In the genomic region with DNA sequence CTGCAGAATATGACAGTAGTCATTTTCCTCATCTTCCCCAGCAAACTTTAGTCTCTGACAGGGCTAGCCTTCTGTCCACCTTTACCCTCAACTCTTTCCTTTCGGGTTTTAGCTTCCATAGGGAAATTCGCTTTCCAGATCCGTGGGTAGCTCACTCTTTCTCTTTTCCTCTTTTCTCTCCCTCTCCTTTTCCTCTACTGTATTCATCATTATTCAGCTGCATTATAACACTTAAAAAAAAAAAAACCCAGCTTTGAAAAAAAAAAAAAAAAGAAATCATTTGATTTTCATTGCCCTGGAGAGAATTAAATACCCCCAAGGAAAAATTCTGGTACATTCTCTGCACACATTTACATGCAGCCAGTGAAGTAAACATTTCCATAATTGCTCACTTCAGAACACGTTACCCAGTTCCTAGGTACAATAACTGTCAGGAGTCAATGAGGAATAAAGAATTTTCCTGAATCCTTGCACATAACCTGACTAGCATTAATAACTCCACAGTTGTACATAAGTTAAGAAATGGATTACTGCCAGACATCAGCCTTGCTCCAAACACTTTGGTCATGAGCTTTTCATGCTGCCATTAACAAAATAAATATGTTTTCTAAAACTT, we compare ENCODE assay signal across 17 cellular contexts.
DNase-seq lines count a peak whose midpoint lies in the region; ATAC-seq and TF ChIP-seq lines count a peak whose summit lies in the region.
"Had no signal": no experiment of that assay in that cellular context is flagged by ENCODE, and none has a peak within 500 bp of the region (broad histone marks: within the 10 kb centered on the region; RNA-seq: fewer than 3 reads in every experiment).

No MANE protein-coding gene starts in this region.

- H3K27ac ChIP-seq in HEK293 (ENCODE audit: extremely low read depth, low read depth, low read length), result no peak overlapping the region
- H3K27ac ChIP-seq in SK-N-SH (ENCODE audit: low read depth in 2 of 2, low read length in 1 of 2), result peak overlapping the region in 1 of 2 experiments; percentile 92; a peak in 3 of 4 replicates
- H3K27ac ChIP-seq in hepatocyte, result no peak overlapping the region
- H3K27ac ChIP-seq: pancreas had no signal

- H3K9me2 ChIP-seq in SK-N-SH (no peaks in the 10 kb centered on the region), hepatocyte (replicated peaks; ENCODE audit: insufficient read depth) (no peaks in the 10 kb centered on the region)

- CTCF ChIA-PET in HEK293 (lab: Yijun Ruan, JAX), result interaction anchor here (0.6 to 0.9 kb wide), 2 partner anchors 9 to 22 kb away, joined by 3 read pairs; no protein-coding TSS in a partner anchor
- CTCF ChIA-PET in SK-N-SH (lab: Yijun Ruan, JAX), result interaction anchor here (0.6 to 1.4 kb wide), 3 partner anchors 9 to 60 kb away, joined by 3 to 4 read pairs (median 4); no protein-coding TSS in a partner anchor

- H3K79me2 ChIP-seq in SK-N-SH (ENCODE audit: insufficient read depth) (no peaks in the 10 kb centered on the region), hepatocyte (no peaks in the 10 kb centered on the region)

- TF ChIP-seq POLR2A in erythroblast (IDR thresholded peaks at IDR 0.05; ENCODE audit: low read length), result no peak

- H3K4me3 ChIP-seq in HEK293 (ENCODE audit: low read depth, low read length) (no peak overlapping the region), SK-N-SH (ENCODE audit: low read depth in 2 of 2, low read length in 1 of 2) (peak overlapping the region in 1 of 2 experiments; percentile 9; a peak in 1 of 4 replicates), hepatocyte (no peak overlapping the region), skeletal muscle satellite cell (ENCODE audit: low read length) (peak overlapping the region; percentile 38)
- H3K4me3 ChIP-seq: dorsolateral prefrontal cortex, pancreas had no signal

- ATAC-seq in HG03139 (IDR thresholded peaks at IDR 0.05; ENCODE audit: unreplicated experiment) (no peak), HG03039 (IDR thresholded peaks at IDR 0.05; ENCODE audit: unreplicated experiment) (no peak)
- ATAC-seq: activated naive CD8-positive, alpha-beta T cell treated with anti-CD3 and anti-CD28 coated beads, Interleukin-2, amount 50 U/mL, for 24 hours; HepG2 had no signal

- no peak for TF ChIP-seq EP300 in SK-N-SH (IDR thresholded peaks at IDR 0.05; ENCODE audit: borderline replicate concordance in 1 of 2, low read depth in 1 of 2, low read length in 1 of 2)

- no peak for TF ChIP-seq CTCF in HEK293 (tag by site-specific recombination; IDR thresholded peaks at IDR 0.05)
- no peak for TF ChIP-seq CTCF in SK-N-SH (IDR thresholded peaks at IDR 0.05)
- TF ChIP-seq CTCF in hepatocyte (IDR thresholded peaks at IDR 0.05; ENCODE audit: poor library complexity), result no peak

- peak overlapping the region; percentile 58; the same call in 1 of the 2 replicates for H3K9ac ChIP-seq in SK-N-SH
- peak overlapping the region; percentile 40 for H3K9ac ChIP-seq in skeletal muscle satellite cell (ENCODE audit: low read depth, low read length)

- H3K4me2 ChIP-seq in SK-N-SH (peak overlapping the region; percentile 70), hepatocyte (peak overlapping the region; percentile 31), skeletal muscle satellite cell (ENCODE audit: low read length) (peak overlapping the region; percentile 76)

- intact Hi-C loops in posterior vena cava (cut with DNase I), result loop anchor here in 1 of 2 donors (10.0 kb wide), 1 partner anchor 56 kb away; no protein-coding TSS in a partner anchor

- TF ChIP-seq RAD21 in SK-N-SH (IDR thresholded peaks at IDR 0.05; ENCODE audit: low read length), result no peak

- H3K4me1 ChIP-seq in HEK293 (ENCODE audit: control insufficient read depth, insufficient read depth, low read length) (peaks cover 23% of the 10 kb centered on the region), SK-N-SH (ENCODE audit: control insufficient read depth in 1 of 2, insufficient read depth in 2 of 2, low read depth in 1 of 2, low read length in 1 of 2) (peaks cover 12 to 32% of the 10 kb centered on the region in 2 experiments; a peak in 3 of 4 replicates), hepatocyte (ENCODE audit: insufficient read depth) (peaks cover 24% of the 10 kb centered on the region), skeletal muscle satellite cell (ENCODE audit: control insufficient read depth, insufficient read depth, low read length) (peaks cover 21% of the 10 kb centered on the region)
- H3K4me1 ChIP-seq: pancreas had no signal

- H3K36me3 ChIP-seq in HEK293 (ENCODE audit: control insufficient read depth in 2 of 2, insufficient read depth in 1 of 2, low read length in 2 of 2) (no peaks in the 10 kb centered on the region), SK-N-SH (replicated peaks in 1 of 2; ENCODE audit: control insufficient read depth in 1 of 2, insufficient read depth in 2 of 2, low read length in 1 of 2) (no peaks in the 10 kb centered on the region), hepatocyte (replicated peaks; ENCODE audit: insufficient read depth, low read depth) (no peaks in the 10 kb centered on the region), skeletal muscle satellite cell (ENCODE audit: insufficient read depth, low read length) (no peaks in the 10 kb centered on the region)
- H3K36me3 ChIP-seq: esophagus squamous epithelium, pancreas had no signal

- POLR2A ChIA-PET in HEK293 (lab: Yijun Ruan, JAX) (no interaction called here), SK-N-SH (lab: Yijun Ruan, JAX) (no interaction called here)

- H3K9me3 ChIP-seq in HEK293 (ENCODE audit: control insufficient read depth, insufficient read depth, low read depth, low read length), result no peaks in the 10 kb centered on the region
- H3K9me3 ChIP-seq in SK-N-SH, result no peaks in the 10 kb centered on the region
- H3K9me3 ChIP-seq in hepatocyte (ENCODE audit: low read depth), result no peaks in the 10 kb centered on the region
- H3K9me3 ChIP-seq in skeletal muscle satellite cell (replicated peaks; ENCODE audit: low read length), result no peaks in the 10 kb centered on the region
- H3K9me3 ChIP-seq: esophagus squamous epithelium, pancreas had no signal

- H2AFZ ChIP-seq in SK-N-SH (ENCODE audit: low read depth) (peak overlapping the region; percentile 6; the same call in 1 of the 2 replicates), hepatocyte (no peak overlapping the region)

- DNase-seq in SK-N-SH (no peak), hepatocyte (ENCODE audit: low spot score) (no peak), posterior vena cava (ENCODE audit: low spot score) (no peak), erythroblast (lab: John Stamatoyannopoulos, UW) (no peak)
- DNase-seq: activated naive CD8-positive, alpha-beta T cell treated with anti-CD3 and anti-CD28 coated beads, Interleukin-2, amount 50 U/mL, for 24 hours; dorsolateral prefrontal cortex; esophagus squamous epithelium; H9; immature natural killer cell; NCI-H146; pancreas; SW 1271 had no signal

- H3F3A ChIP-seq in SK-N-SH (replicated peaks; ENCODE audit: insufficient read depth), result peaks cover 18% of the 10 kb centered on the region

- WGBS in SK-N-SH (ENCODE audit: low lambda C conversion rate), result 75% methylated on average over 4 of the region's 4 CpGs
- 77% methylated on average over 4 of the region's 4 CpGs for WGBS in hepatocyte (ENCODE audit: low lambda C conversion rate, missing lambda C conversion rate)

- H4K20me1 ChIP-seq in SK-N-SH (ENCODE audit: insufficient read depth) (no peaks in the 10 kb centered on the region), hepatocyte (ENCODE audit: insufficient read depth, poor library complexity, severe bottlenecking) (no peaks in the 10 kb centered on the region)

- H3K27me3 ChIP-seq in SK-N-SH (ENCODE audit: insufficient read depth), result no peaks in the 10 kb centered on the region
- no peaks in the 10 kb centered on the region for H3K27me3 ChIP-seq in hepatocyte
- no peaks in the 10 kb centered on the region for H3K27me3 ChIP-seq in skeletal muscle satellite cell (ENCODE audit: control insufficient read depth, insufficient read depth, low read length)
- H3K27me3 ChIP-seq: dorsolateral prefrontal cortex, esophagus squamous epithelium had no signal

TF ChIP-seq in HEK293, 187 proteins besides CTCF, POLR2A, EP300 and RAD21 (continues in another document):
- TF ChIP-seq ZNF843 (tag by site-specific recombination; IDR thresholded peaks at IDR 0.05), result no peak
- TF ChIP-seq, protein P1, sequence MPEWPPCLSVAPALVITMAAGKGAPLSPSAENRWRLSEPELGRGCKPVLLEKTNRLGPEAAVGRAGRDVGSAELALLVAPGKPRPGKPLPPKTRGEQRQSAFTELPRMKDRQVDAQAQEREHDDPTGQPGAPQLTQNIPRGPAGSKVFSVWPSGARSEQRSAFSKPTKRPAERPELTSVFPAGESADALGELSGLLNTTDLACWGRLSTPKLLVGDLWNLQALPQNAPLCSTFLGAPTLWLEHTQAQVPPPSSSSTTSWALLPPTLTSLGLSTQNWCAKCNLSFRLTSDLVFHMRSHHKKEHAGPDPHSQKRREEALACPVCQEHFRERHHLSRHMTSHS (tag by site-specific recombination; IDR thresholded peaks at IDR 0.05), result no peak
- TF ChIP-seq YY1 (tag by site-specific recombination; IDR thresholded peaks at IDR 0.05), result no peak
- no peak for TF ChIP-seq ZNF777 (tag by site-specific recombination; IDR thresholded peaks at IDR 0.05; ENCODE audit: borderline replicate concordance)
- TF ChIP-seq ZNF561 (tag by site-specific recombination; IDR thresholded peaks at IDR 0.05; ENCODE audit: borderline replicate concordance), result no peak

TF ChIP-seq in SK-N-SH, 30 proteins besides CTCF, POLR2A, EP300 and RAD21 (continues in another document):
- TF ChIP-seq, protein P2, sequence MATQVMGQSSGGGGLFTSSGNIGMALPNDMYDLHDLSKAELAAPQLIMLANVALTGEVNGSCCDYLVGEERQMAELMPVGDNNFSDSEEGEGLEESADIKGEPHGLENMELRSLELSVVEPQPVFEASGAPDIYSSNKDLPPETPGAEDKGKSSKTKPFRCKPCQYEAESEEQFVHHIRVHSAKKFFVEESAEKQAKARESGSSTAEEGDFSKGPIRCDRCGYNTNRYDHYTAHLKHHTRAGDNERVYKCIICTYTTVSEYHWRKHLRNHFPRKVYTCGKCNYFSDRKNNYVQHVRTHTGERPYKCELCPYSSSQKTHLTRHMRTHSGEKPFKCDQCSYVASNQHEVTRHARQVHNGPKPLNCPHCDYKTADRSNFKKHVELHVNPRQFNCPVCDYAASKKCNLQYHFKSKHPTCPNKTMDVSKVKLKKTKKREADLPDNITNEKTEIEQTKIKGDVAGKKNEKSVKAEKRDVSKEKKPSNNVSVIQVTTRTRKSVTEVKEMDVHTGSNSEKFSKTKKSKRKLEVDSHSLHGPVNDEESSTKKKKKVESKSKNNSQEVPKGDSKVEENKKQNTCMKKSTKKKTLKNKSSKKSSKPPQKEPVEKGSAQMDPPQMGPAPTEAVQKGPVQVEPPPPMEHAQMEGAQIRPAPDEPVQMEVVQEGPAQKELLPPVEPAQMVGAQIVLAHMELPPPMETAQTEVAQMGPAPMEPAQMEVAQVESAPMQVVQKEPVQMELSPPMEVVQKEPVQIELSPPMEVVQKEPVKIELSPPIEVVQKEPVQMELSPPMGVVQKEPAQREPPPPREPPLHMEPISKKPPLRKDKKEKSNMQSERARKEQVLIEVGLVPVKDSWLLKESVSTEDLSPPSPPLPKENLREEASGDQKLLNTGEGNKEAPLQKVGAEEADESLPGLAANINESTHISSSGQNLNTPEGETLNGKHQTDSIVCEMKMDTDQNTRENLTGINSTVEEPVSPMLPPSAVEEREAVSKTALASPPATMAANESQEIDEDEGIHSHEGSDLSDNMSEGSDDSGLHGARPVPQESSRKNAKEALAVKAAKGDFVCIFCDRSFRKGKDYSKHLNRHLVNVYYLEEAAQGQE (IDR thresholded peaks at IDR 0.05; ENCODE audit: low read depth, low read length), result no peak
- no peak for TF ChIP-seq TCF12 (IDR thresholded peaks at IDR 0.05)
